10 cellular contexts compared by ENCODE assay signal in genomic region chr6:1636971-1637871, GRCh38. TPM values are rescaled to one million over a fixed set of nuclear protein-coding genes. Genes with fewer than 3 reads are reported as not detected.
A peak's percentile ranks its signal among the peaks of the same experiment; 100 is the strongest.
DNase-seq lines count a peak whose midpoint lies in the region; ATAC-seq and TF ChIP-seq lines count a peak whose summit lies in the region.
"Had no signal": no experiment of that assay in that cellular context is flagged by ENCODE, and none has a peak within 500 bp of the region (broad histone marks: within the 10 kb centered on the region; RNA-seq: fewer than 3 reads in every experiment).

No MANE protein-coding gene starts in this region.

- H3K4me1 Mint-ChIP-seq in activated CD4-positive, alpha-beta T cell treated with anti-CD3 and anti-CD28 coated beads, Interleukin-2, amount 10 ng/mL, durations not matched to agents 24 days and 14 days = no peaks in the 10 kb centered on the region

- no peak overlapping the region for H3K27ac Mint-ChIP-seq in activated CD4-positive, alpha-beta T cell treated with anti-CD3 and anti-CD28 coated beads, Interleukin-2, amount 10 ng/mL, durations not matched to agents 24 days and 14 days

- no peaks in the 10 kb centered on the region for H3K27me3 Mint-ChIP-seq in activated CD4-positive, alpha-beta T cell treated with anti-CD3 and anti-CD28 coated beads, Interleukin-2, amount 10 ng/mL, durations not matched to agents 24 days and 14 days

- H3K36me3 ChIP-seq in thyroid gland = no peaks in the 10 kb centered on the region
- H3K36me3 ChIP-seq: esophagus muscularis mucosa had no signal

- in situ Hi-C loops in ACHN (cut with HindIII; ENCODE audit: low pct_ligation_motif_present, low pct_unique_long_range_greater_than_20kb, low sequenced_read_pairs) = no loop called here
- in situ Hi-C loops in G401 (cut with HindIII; ENCODE audit: low sequenced_read_pairs) = no loop called here

- intact Hi-C loops in thyroid gland (cut with DNase I) = no loop called here
- intact Hi-C loops in activated CD4-positive, alpha-beta T cell treated with anti-CD3 and anti-CD28 coated beads, Interleukin-2, amount 10 ng/mL, durations not matched to agents 24 days and 14 days (cut with micrococcal nuclease) = no loop called here

- no peaks in the 10 kb centered on the region for H3K36me3 Mint-ChIP-seq in activated CD4-positive, alpha-beta T cell treated with anti-CD3 and anti-CD28 coated beads, Interleukin-2, amount 10 ng/mL, durations not matched to agents 24 days and 14 days (ENCODE audit: low read depth)

- TF ChIP-seq CTCF in foreskin keratinocyte (conservative IDR thresholded peaks at IDR 0.05) = no peak
- no peak for TF ChIP-seq CTCF in thyroid gland (IDR thresholded peaks at IDR 0.05)

- DNase-seq in NCI-H82 (lab: John Stamatoyannopoulos, UW) (peak; percentile 29), NCI-H82 treated with DMSO at 0.1 percent for 48 hours (lab: John Stamatoyannopoulos, UW; ENCODE audit: unreplicated experiment) (no peak), NCI-H69 (lab: John Stamatoyannopoulos, UW) (peak; percentile 77), foreskin keratinocyte (peak; percentile 73 to 85), thyroid gland (peak; percentile 28 to 34), ACHN (no peak), G401 (ENCODE audit: low spot score) (no peak)
- DNase-seq in activated CD4-positive, alpha-beta T cell treated with anti-CD3 and anti-CD28 coated beads, Interleukin-2, amount 10 ng/mL, durations not matched to agents 24 days and 14 days = no peak
- DNase-seq: NCI-H1092 had no signal

- H3K27ac ChIP-seq in foreskin keratinocyte (no peak overlapping the region), thyroid gland (no peak overlapping the region)
- H3K27ac ChIP-seq: esophagus muscularis mucosa had no signal

- 92 to 93% methylated on average over 19 to 20 of the region's 20 CpGs for WGBS in thyroid gland, 2 donors

- no peak for TF ChIP-seq POLR2A in thyroid gland (IDR thresholded peaks at IDR 0.05)

- ATAC-seq in foreskin keratinocyte = peak; percentile 95

- H3K9me3 Mint-ChIP-seq in activated CD4-positive, alpha-beta T cell treated with anti-CD3 and anti-CD28 coated beads, Interleukin-2, amount 10 ng/mL, durations not matched to agents 24 days and 14 days = no peaks in the 10 kb centered on the region

- no peak overlapping the region for H3K4me3 Mint-ChIP-seq in activated CD4-positive, alpha-beta T cell treated with anti-CD3 and anti-CD28 coated beads, Interleukin-2, amount 10 ng/mL, durations not matched to agents 24 days and 14 days

- no peaks in the 10 kb centered on the region for H3K27me3 ChIP-seq in foreskin keratinocyte
- H3K27me3 ChIP-seq in thyroid gland = no peaks in the 10 kb centered on the region
- H3K27me3 ChIP-seq: esophagus muscularis mucosa had no signal

- H3K4me3 ChIP-seq in thyroid gland (replicated peaks in 1 of 3) = no peak overlapping the region
- H3K4me3 ChIP-seq: esophagus muscularis mucosa had no signal

- H3K9me3 ChIP-seq in thyroid gland = no peaks in the 10 kb centered on the region
- H3K9me3 ChIP-seq: esophagus muscularis mucosa had no signal

- H3K4me1 ChIP-seq in foreskin keratinocyte = peaks cover 9% of the 10 kb centered on the region
- peaks cover 0 to 8% of the 10 kb centered on the region in 2 donors for H3K4me1 ChIP-seq in thyroid gland

RNA-seq across cellular contexts. Expression of gene FOXC1, which starts 27.5 kb away (rescaled TPM):
- 3.5 and 5.0 TPM in 2 replicates for total RNA-seq in foreskin keratinocyte
- 1.7 and 3.0 TPM in 2 replicates for polyA plus RNA-seq in foreskin keratinocyte
- total RNA-seq in thyroid gland = 1 to 10 TPM; 3.8 to 8.1 (median 5.5) TPM
- total RNA-seq in G401 (2014; rRNA removed; shearing (Covaris generic)) = 10.2 and 11.4 TPM in 2 replicates
- total RNA-seq in activated CD4-positive, alpha-beta T cell treated with anti-CD3 and anti-CD28 coated beads, Interleukin-2, amount 10 ng/mL, durations not matched to agents 24 days and 14 days = 0.07 TPM in 2 replicates

Comparison
In these comparisons a context has a peak if more than half of its experiments do, and no peak if none do; other contexts are left out.
1. DNase-seq: peak in NCI-H82 (single experiment), NCI-H69 (single experiment), foreskin keratinocyte (2 of 2) and thyroid gland (2 of 2); none in NCI-H82 treated with DMSO at 0.1 percent for 48 hours (single experiment), ACHN (single experiment), G401 (single experiment) and activated CD4-positive, alpha-beta T cell treated with anti-CD3 and anti-CD28 coated beads, Interleukin-2, amount 10 ng/mL, durations not matched to agents 24 days and 14 days (single experiment).